In genomic region chr4:87006531-87007344, GRCh38 we compare ENCODE assay signal across 1 cellular context.
TF ChIP-seq lines count a peak whose summit lies in the region.

No MANE protein-coding gene starts in this region.

TF ChIP-seq in HepG2, 621 proteins besides CTCF, POLR2A, EP300 and RAD21 (continued from another document and continues in another):
- TF ChIP-seq ZMYM3 (CRISPR knock-in tag; IDR thresholded peaks at IDR 0.05) = no peak
- TF ChIP-seq, protein P1, sequence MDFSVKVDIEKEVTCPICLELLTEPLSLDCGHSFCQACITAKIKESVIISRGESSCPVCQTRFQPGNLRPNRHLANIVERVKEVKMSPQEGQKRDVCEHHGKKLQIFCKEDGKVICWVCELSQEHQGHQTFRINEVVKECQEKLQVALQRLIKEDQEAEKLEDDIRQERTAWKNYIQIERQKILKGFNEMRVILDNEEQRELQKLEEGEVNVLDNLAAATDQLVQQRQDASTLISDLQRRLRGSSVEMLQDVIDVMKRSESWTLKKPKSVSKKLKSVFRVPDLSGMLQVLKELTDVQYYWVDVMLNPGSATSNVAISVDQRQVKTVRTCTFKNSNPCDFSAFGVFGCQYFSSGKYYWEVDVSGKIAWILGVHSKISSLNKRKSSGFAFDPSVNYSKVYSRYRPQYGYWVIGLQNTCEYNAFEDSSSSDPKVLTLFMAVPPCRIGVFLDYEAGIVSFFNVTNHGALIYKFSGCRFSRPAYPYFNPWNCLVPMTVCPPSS (IDR thresholded peaks at IDR 0.05) = no peak
- TF ChIP-seq MBD4 (IDR thresholded peaks at IDR 0.05; ENCODE audit: borderline replicate concordance, low read length) = no peak
- TF ChIP-seq SETDB1 (CRISPR knock-in tag; IDR thresholded peaks at IDR 0.05; ENCODE audit: borderline replicate concordance) = no peak
- TF ChIP-seq, protein P2, sequence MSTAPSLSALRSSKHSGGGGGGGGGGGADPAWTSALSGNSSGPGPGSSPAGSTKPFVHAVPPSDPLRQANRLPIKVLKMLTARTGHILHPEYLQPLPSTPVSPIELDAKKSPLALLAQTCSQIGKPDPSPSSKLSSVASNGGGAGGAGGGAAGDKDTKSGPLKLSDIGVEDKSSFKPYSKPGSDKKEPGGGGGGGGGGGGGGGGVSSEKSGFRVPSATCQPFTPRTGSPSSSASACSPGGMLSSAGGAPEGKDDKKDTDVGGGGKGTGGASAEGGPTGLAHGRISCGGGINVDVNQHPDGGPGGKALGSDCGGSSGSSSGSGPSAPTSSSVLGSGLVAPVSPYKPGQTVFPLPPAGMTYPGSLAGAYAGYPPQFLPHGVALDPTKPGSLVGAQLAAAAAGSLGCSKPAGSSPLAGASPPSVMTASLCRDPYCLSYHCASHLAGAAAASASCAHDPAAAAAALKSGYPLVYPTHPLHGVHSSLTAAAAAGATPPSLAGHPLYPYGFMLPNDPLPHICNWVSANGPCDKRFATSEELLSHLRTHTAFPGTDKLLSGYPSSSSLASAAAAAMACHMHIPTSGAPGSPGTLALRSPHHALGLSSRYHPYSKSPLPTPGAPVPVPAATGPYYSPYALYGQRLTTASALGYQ (CRISPR knock-in tag; IDR thresholded peaks at IDR 0.05) = peak; percentile 79
- TF ChIP-seq, protein P3, sequence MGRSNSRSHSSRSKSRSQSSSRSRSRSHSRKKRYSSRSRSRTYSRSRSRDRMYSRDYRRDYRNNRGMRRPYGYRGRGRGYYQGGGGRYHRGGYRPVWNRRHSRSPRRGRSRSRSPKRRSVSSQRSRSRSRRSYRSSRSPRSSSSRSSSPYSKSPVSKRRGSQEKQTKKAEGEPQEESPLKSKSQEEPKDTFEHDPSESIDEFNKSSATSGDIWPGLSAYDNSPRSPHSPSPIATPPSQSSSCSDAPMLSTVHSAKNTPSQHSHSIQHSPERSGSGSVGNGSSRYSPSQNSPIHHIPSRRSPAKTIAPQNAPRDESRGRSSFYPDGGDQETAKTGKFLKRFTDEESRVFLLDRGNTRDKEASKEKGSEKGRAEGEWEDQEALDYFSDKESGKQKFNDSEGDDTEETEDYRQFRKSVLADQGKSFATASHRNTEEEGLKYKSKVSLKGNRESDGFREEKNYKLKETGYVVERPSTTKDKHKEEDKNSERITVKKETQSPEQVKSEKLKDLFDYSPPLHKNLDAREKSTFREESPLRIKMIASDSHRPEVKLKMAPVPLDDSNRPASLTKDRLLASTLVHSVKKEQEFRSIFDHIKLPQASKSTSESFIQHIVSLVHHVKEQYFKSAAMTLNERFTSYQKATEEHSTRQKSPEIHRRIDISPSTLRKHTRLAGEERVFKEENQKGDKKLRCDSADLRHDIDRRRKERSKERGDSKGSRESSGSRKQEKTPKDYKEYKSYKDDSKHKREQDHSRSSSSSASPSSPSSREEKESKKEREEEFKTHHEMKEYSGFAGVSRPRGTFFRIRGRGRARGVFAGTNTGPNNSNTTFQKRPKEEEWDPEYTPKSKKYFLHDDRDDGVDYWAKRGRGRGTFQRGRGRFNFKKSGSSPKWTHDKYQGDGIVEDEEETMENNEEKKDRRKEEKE (IDR thresholded peaks at IDR 0.05) = no peak
- peak; percentile 93 for TF ChIP-seq RFXAP (CRISPR knock-in tag; IDR thresholded peaks at IDR 0.05; ENCODE audit: borderline replicate concordance)
- peak; percentile 70; the same call in 1 of the 2 replicates for TF ChIP-seq REL (CRISPR knock-in tag; conservative IDR thresholded peaks at IDR 0.05)
- TF ChIP-seq ZNF720 (CRISPR knock-in tag; IDR thresholded peaks at IDR 0.05) = no peak
- no peak for TF ChIP-seq GMEB2 (CRISPR knock-in tag; IDR thresholded peaks at IDR 0.05; ENCODE audit: low read depth)
- TF ChIP-seq HNF1A (IDR thresholded peaks at IDR 0.05; ENCODE audit: low read depth) = peak; percentile 18; the same call in 1 of the 2 replicates
- peak; percentile 76; the same call in 1 of the 2 replicates for TF ChIP-seq HNF1A (CRISPR knock-in tag; IDR thresholded peaks at IDR 0.05; ENCODE audit: borderline replicate concordance)
- TF ChIP-seq FOXP4 (CRISPR knock-in tag; IDR thresholded peaks at IDR 0.05) = no peak
- no peak; the same call in none of the 2 replicates for TF ChIP-seq ZNF800 (CRISPR knock-in tag; IDR thresholded peaks at IDR 0.05)
- no peak for TF ChIP-seq ELK4 (CRISPR knock-in tag; IDR thresholded peaks at IDR 0.05; ENCODE audit: borderline replicate concordance)
- no peak for TF ChIP-seq FOXP1 (IDR thresholded peaks at IDR 0.05)
- no peak for TF ChIP-seq FOXP1 (CRISPR knock-in tag; IDR thresholded peaks at IDR 0.05)
- TF ChIP-seq FUBP1 (CRISPR knock-in tag; IDR thresholded peaks at IDR 0.05; ENCODE audit: borderline replicate concordance) = peak; percentile 81; the same call in 1 of the 2 replicates
- no peak for TF ChIP-seq SMARCE1 (IDR thresholded peaks at IDR 0.05; ENCODE audit: borderline replicate concordance)
- TF ChIP-seq ZNF20 (CRISPR knock-in tag; IDR thresholded peaks at IDR 0.05) = no peak
- peak; percentile 51; the same call in 1 of the 2 replicates for TF ChIP-seq ISL2 (CRISPR knock-in tag; IDR thresholded peaks at IDR 0.05)
- no peak for TF ChIP-seq ZNF10 (CRISPR knock-in tag; IDR thresholded peaks at IDR 0.05; ENCODE audit: borderline replicate concordance, low read depth)
- peak; percentile 47; the same call in 1 of the 2 replicates for TF ChIP-seq SPEN (CRISPR knock-in tag; IDR thresholded peaks at IDR 0.05; ENCODE audit: low read depth)
- peak; percentile 66; the same call in 1 of the 2 replicates for TF ChIP-seq ZFP1 (CRISPR knock-in tag; IDR thresholded peaks at IDR 0.05)
- TF ChIP-seq, protein P4, sequence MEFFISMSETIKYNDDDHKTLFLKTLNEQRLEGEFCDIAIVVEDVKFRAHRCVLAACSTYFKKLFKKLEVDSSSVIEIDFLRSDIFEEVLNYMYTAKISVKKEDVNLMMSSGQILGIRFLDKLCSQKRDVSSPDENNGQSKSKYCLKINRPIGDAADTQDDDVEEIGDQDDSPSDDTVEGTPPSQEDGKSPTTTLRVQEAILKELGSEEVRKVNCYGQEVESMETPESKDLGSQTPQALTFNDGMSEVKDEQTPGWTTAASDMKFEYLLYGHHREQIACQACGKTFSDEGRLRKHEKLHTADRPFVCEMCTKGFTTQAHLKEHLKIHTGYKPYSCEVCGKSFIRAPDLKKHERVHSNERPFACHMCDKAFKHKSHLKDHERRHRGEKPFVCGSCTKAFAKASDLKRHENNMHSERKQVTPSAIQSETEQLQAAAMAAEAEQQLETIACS (CRISPR knock-in tag; IDR thresholded peaks at IDR 0.05) = peak; percentile 47; the same call in 1 of the 2 replicates
- peak; percentile 45; the same call in 1 of the 2 replicates for TF ChIP-seq CBFB (CRISPR knock-in tag; IDR thresholded peaks at IDR 0.05)
- TF ChIP-seq KLF13 (CRISPR knock-in tag; IDR thresholded peaks at IDR 0.05) = no peak
- peak; percentile 68 for TF ChIP-seq NFYC (CRISPR knock-in tag; IDR thresholded peaks at IDR 0.05)
- peak; percentile 78 for TF ChIP-seq THAP11 (CRISPR knock-in tag; IDR thresholded peaks at IDR 0.05)
